Comparison of ENCODE assay signal across 18 cellular contexts in the genomic region with DNA sequence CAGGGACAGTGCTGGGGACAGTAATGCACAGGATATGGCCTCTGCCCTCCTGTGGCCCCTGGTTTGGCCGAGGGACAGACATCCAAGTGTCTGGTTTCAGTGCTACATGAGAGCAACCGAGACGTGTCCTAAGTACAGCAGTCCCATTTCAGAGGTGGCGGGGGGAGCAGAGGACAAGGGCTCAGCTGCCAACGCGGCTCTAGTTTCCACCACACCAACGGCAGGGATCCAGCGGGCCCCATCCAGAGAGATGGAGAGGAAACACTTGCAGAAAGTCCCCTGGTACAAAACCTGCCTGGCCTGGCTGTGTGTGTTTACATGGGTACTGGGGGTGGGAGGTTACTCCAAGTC.
"Had no signal": no experiment of that assay in that cellular context is flagged by ENCODE, and none has a peak within 500 bp of the region (broad histone marks: within the 10 kb centered on the region; RNA-seq: fewer than 3 reads in every experiment).

No MANE protein-coding gene starts in this region.

- H3K36me3 Mint-ChIP-seq: natural killer cell had no signal

- H3K27me3 Mint-ChIP-seq: central memory CD8-positive, alpha-beta T cell; stimulated activated naive CD8-positive, alpha-beta T cell treated with anti-CD3 and anti-CD28 coated beads, Interleukin-15, amount 100 ng/mL, for 72 hours had no signal

- H3K4me1 ChIP-seq: body of pancreas, prostate gland, right lobe of liver, vagina had no signal

- H3K9me3 ChIP-seq: body of pancreas, prostate gland, right lobe of liver, thoracic aorta, vagina had no signal

- H3K27ac ChIP-seq: body of pancreas, prostate gland, right lobe of liver, thoracic aorta, vagina had no signal

- H3K4me3 Mint-ChIP-seq: central memory CD8-positive, alpha-beta T cell; natural killer cell; stimulated activated naive CD8-positive, alpha-beta T cell treated with anti-CD3 and anti-CD28 coated beads, Interleukin-15, amount 100 ng/mL, for 72 hours; T-helper 2 cell treated with Interferon-gamma antibody and Interleukin-4, amounts not matched to agents 5 μg/mL and 100 μg/mL, for 36 hours had no signal

- ATAC-seq: body of pancreas; stimulated activated naive CD8-positive, alpha-beta T cell treated with anti-CD3 and anti-CD28 coated beads, Interleukin-15, amount 100 ng/mL, for 72 hours had no signal

- DNase-seq: activated naive CD4-positive, alpha-beta T cell treated with anti-CD3 and anti-CD28 coated beads, Interleukin-2, amount 50 U/mL, for 16 hours; amniotic stem cell; body of pancreas; effector memory CD4-positive, alpha-beta T cell; erythroblast; glutamatergic neuron; mammary epithelial cell; natural killer cell; occipital lobe; stimulated activated CD4-positive, alpha-beta T cell treated with anti-CD3 and anti-CD28 coated beads, Interleukin-12 subunit alpha, Interleukin-12 subunit beta, amount 100 ng/mL, for 4 hours; stimulated activated CD8-positive, alpha-beta memory T cell treated with anti-CD3 and anti-CD28 coated beads, Interleukin-4, amount 100 ng/mL, for 48 hours; stimulated activated naive CD8-positive, alpha-beta T cell treated with anti-CD3 and anti-CD28 coated beads, Interleukin-15, amount 100 ng/mL, for 72 hours had no signal

- H3K27me3 ChIP-seq: body of pancreas, right lobe of liver, vagina had no signal

- H3K27ac Mint-ChIP-seq: natural killer cell; stimulated activated naive CD8-positive, alpha-beta T cell treated with anti-CD3 and anti-CD28 coated beads, Interleukin-15, amount 100 ng/mL, for 72 hours; T-helper 2 cell treated with Interferon-gamma antibody and Interleukin-4, amounts not matched to agents 5 μg/mL and 100 μg/mL, for 36 hours had no signal

- H3K9me3 Mint-ChIP-seq: central memory CD8-positive, alpha-beta T cell; natural killer cell; stimulated activated naive CD8-positive, alpha-beta T cell treated with anti-CD3 and anti-CD28 coated beads, Interleukin-15, amount 100 ng/mL, for 72 hours; T-helper 2 cell treated with Interferon-gamma antibody and Interleukin-4, amounts not matched to agents 5 μg/mL and 100 μg/mL, for 36 hours had no signal

- H3K4me3 ChIP-seq: body of pancreas, prostate gland, right lobe of liver, thoracic aorta, vagina had no signal
